8 cellular contexts compared by ENCODE assay signal in genomic region chr14:56487090-56487667, GRCh38.
DNase-seq lines count a peak whose midpoint lies in the region; ATAC-seq, FAIRE-seq and TF ChIP-seq lines count a peak whose summit lies in the region.

No MANE protein-coding gene starts in this region.

- DNase-seq in G401 (ENCODE audit: low spot score), result peak; percentile 25
- DNase-seq in NCI-H460 (ENCODE audit: extremely low read depth, low read depth), result peak; percentile 36
- DNase-seq in endodermal cell, result no peak
- DNase-seq in pancreas, result no peak
- DNase-seq in sigmoid colon, result no peak
- DNase-seq in activated CD4-positive, alpha-beta T cell treated with anti-CD3 and anti-CD28 coated beads, Interleukin-2, amount 50 U/mL, for 48 hours, result no peak
- DNase-seq in activated CD4-positive, alpha-beta T cell treated with anti-CD3 and anti-CD28 coated beads, Interleukin-2, amount 10 ng/mL, durations not matched to agents 24 days and 14 days, result no peak
- no peak for DNase-seq in upper lobe of left lung

- TF ChIP-seq POLR2A in sigmoid colon (IDR thresholded peaks at IDR 0.05), result no peak
- no peak for TF ChIP-seq POLR2A in upper lobe of left lung (IDR thresholded peaks at IDR 0.05)

- H3K27me3 ChIP-seq in endodermal cell (ENCODE audit: control insufficient read depth, insufficient read depth, low read length, poor library complexity, severe bottlenecking), result no peaks in the 10 kb centered on the region
- H3K27me3 ChIP-seq in pancreas, result no peaks in the 10 kb centered on the region
- H3K27me3 ChIP-seq in sigmoid colon, result no peaks in the 10 kb centered on the region
- H3K27me3 ChIP-seq in upper lobe of left lung, result no peaks in the 10 kb centered on the region

- H3K9me3 ChIP-seq in endodermal cell (ENCODE audit: control insufficient read depth, low read length), result no peaks in the 10 kb centered on the region
- no peaks in the 10 kb centered on the region for H3K9me3 ChIP-seq in pancreas
- H3K9me3 ChIP-seq in sigmoid colon, result no peaks in the 10 kb centered on the region
- no peaks in the 10 kb centered on the region for H3K9me3 ChIP-seq in upper lobe of left lung

- H3K4me3 Mint-ChIP-seq in endodermal cell, result no peak overlapping the region
- H3K4me3 Mint-ChIP-seq in activated CD4-positive, alpha-beta T cell treated with anti-CD3 and anti-CD28 coated beads, Interleukin-2, amount 10 ng/mL, durations not matched to agents 24 days and 14 days, result no peak overlapping the region

- no peaks in the 10 kb centered on the region for H3K9me3 Mint-ChIP-seq in endodermal cell
- no peaks in the 10 kb centered on the region for H3K9me3 Mint-ChIP-seq in activated CD4-positive, alpha-beta T cell treated with anti-CD3 and anti-CD28 coated beads, Interleukin-2, amount 10 ng/mL, durations not matched to agents 24 days and 14 days

- TF ChIP-seq CTCF in endodermal cell (conservative IDR thresholded peaks at IDR 0.05), result peak; percentile 68
- peak in 2 of 4 donors; percentile 8 to 12 for TF ChIP-seq CTCF in pancreas (IDR thresholded peaks at IDR 0.05)
- no peak for TF ChIP-seq CTCF in sigmoid colon (IDR thresholded peaks at IDR 0.05)
- peak in 3 of 6 experiments; percentile 15 to 29 (median 19) for TF ChIP-seq CTCF in upper lobe of left lung (IDR thresholded peaks at IDR 0.05)

- H3K4me3 ChIP-seq in endodermal cell (ENCODE audit: low read length) (no peak overlapping the region), pancreas (no peak overlapping the region), sigmoid colon (no peak overlapping the region), upper lobe of left lung (no peak overlapping the region)

- in situ Hi-C loops in G401 (cut with HindIII; ENCODE audit: low sequenced_read_pairs), result no loop called here

- H3K27ac Mint-ChIP-seq in endodermal cell, result no peak overlapping the region
- H3K27ac Mint-ChIP-seq in activated CD4-positive, alpha-beta T cell treated with anti-CD3 and anti-CD28 coated beads, Interleukin-2, amount 10 ng/mL, durations not matched to agents 24 days and 14 days, result no peak overlapping the region

- intact Hi-C loops in pancreas (cut with DNase I), result no loop called here
- intact Hi-C loops in sigmoid colon (cut with DNase I), result no loop called here
- intact Hi-C loops in activated CD4-positive, alpha-beta T cell treated with anti-CD3 and anti-CD28 coated beads, Interleukin-2, amount 10 ng/mL, durations not matched to agents 24 days and 14 days (cut with micrococcal nuclease), result no loop called here

- H3K4me1 Mint-ChIP-seq in endodermal cell, result peaks cover 4% of the 10 kb centered on the region
- peaks cover 6% of the 10 kb centered on the region for H3K4me1 Mint-ChIP-seq in activated CD4-positive, alpha-beta T cell treated with anti-CD3 and anti-CD28 coated beads, Interleukin-2, amount 10 ng/mL, durations not matched to agents 24 days and 14 days

- whole genome bisulfite sequencing in endodermal cell (ENCODE audit: insufficient coverage in 1 of 2, insufficient read length in 1 of 2), 2 experiments, result 54 to 87% methylated on average over 2 to 4 of the region's 4 CpGs
- WGBS in pancreas, 2 donors, result 56 to 65% methylated on average over 4 of the region's 4 CpGs
- 54 to 68% methylated on average over 4 of the region's 4 CpGs for WGBS in sigmoid colon, 2 donors
- WGBS in upper lobe of left lung, 2 donors, result 64 to 71% methylated on average over 4 of the region's 4 CpGs

- no peaks in the 10 kb centered on the region for H3K36me3 ChIP-seq in endodermal cell (ENCODE audit: control insufficient read depth, insufficient read depth, low read length)
- H3K36me3 ChIP-seq in pancreas, result no peaks in the 10 kb centered on the region
- H3K36me3 ChIP-seq in sigmoid colon, result no peaks in the 10 kb centered on the region
- H3K36me3 ChIP-seq in upper lobe of left lung, result no peaks in the 10 kb centered on the region

- ATAC-seq in pancreas (peak in 3 of 4 donors; percentile 46 to 56 (median 55)), upper lobe of left lung (ENCODE audit: low FRiP score in 2 of 2) (no peak)

- FAIRE-seq in pancreas (lab: Jason Lieb, UNC), result no peak

- no peak overlapping the region for H3K9ac ChIP-seq in endodermal cell (ENCODE audit: extremely low read depth, low read length, poor library complexity, severe bottlenecking)

- no peaks in the 10 kb centered on the region for H3K27me3 Mint-ChIP-seq in endodermal cell (ENCODE audit: insufficient read depth)
- H3K27me3 Mint-ChIP-seq in activated CD4-positive, alpha-beta T cell treated with anti-CD3 and anti-CD28 coated beads, Interleukin-2, amount 10 ng/mL, durations not matched to agents 24 days and 14 days, result peaks cover 4% of the 10 kb centered on the region

- no peaks in the 10 kb centered on the region for H3K36me3 Mint-ChIP-seq in endodermal cell (ENCODE audit: low read depth)
- no peaks in the 10 kb centered on the region for H3K36me3 Mint-ChIP-seq in activated CD4-positive, alpha-beta T cell treated with anti-CD3 and anti-CD28 coated beads, Interleukin-2, amount 10 ng/mL, durations not matched to agents 24 days and 14 days (ENCODE audit: low read depth)

- H3K4me1 ChIP-seq in endodermal cell (ENCODE audit: control insufficient read depth, insufficient read depth, low read length) (no peaks in the 10 kb centered on the region), pancreas (no peaks in the 10 kb centered on the region), sigmoid colon (peaks cover 0 to 7% (median 0%) of the 10 kb centered on the region in 4 donors), upper lobe of left lung (peaks cover 0 to 6% (median 0%) of the 10 kb centered on the region in 4 donors)

- H3K27ac ChIP-seq in endodermal cell (ENCODE audit: low read depth, low read length) (no peak overlapping the region), pancreas (no peak overlapping the region), sigmoid colon (no peak overlapping the region), upper lobe of left lung (no peak overlapping the region)

- TF ChIP-seq EP300 in sigmoid colon (IDR thresholded peaks at IDR 0.05), result no peak
- no peak for TF ChIP-seq EP300 in upper lobe of left lung (IDR thresholded peaks at IDR 0.05)

Comparison
In these comparisons a context has a peak if more than half of its experiments do, and no peak if none do; other contexts are left out.
1. DNase-seq: peak in G401 (single experiment) and NCI-H460 (single experiment); none in endodermal cell (single experiment), pancreas (0 of 6), sigmoid colon (single experiment), activated CD4-positive, alpha-beta T cell treated with anti-CD3 and anti-CD28 coated beads, Interleukin-2, amount 50 U/mL, for 48 hours (0 of 2), activated CD4-positive, alpha-beta T cell treated with anti-CD3 and anti-CD28 coated beads, Interleukin-2, amount 10 ng/mL, durations not matched to agents 24 days and 14 days (single experiment) and upper lobe of left lung (0 of 2).
2. ATAC-seq: peak in pancreas (3 of 4); none in upper lobe of left lung (0 of 2).